Comparison of ENCODE assay signal across 12 cellular contexts in genomic region chr12:109473006-109473405, GRCh38.
"Had no signal": no experiment of that assay in that cellular context is flagged by ENCODE, and none has a peak within 500 bp of the region (broad histone marks: within the 10 kb centered on the region; RNA-seq: fewer than 3 reads in every experiment).

No MANE protein-coding gene starts in this region.

- H3K4me3 ChIP-seq: esophagus squamous epithelium, heart left ventricle had no signal

- H3K9me2 ChIP-seq: SK-N-SH had no signal

- ATAC-seq: heart left ventricle; naive thymus-derived CD4-positive, alpha-beta T cell; T-helper 17 cell; WTC11 had no signal

- H3K4me2 ChIP-seq: SK-N-SH had no signal

- DNase-seq: activated CD4-positive, alpha-beta T cell treated with anti-CD3 and anti-CD28 coated beads for 48 hours; activated naive CD4-positive, alpha-beta T cell treated with anti-CD3 and anti-CD28 coated beads, Interleukin-2, amount 10 ng/mL, durations not matched to agents 7 days and 5 days; dermis blood vessel endothelial cell; esophagus squamous epithelium; foreskin melanocyte; heart left ventricle; naive thymus-derived CD4-positive, alpha-beta T cell; SK-N-SH; stimulated activated CD4-positive, alpha-beta T cell treated with anti-CD3 and anti-CD28 coated beads, Interleukin-15, amount 100 ng/mL, for 24 hours; stimulated activated CD4-positive, alpha-beta T cell treated with anti-CD3 and anti-CD28 coated beads, Interleukin-4, amount 100 ng/mL, for 24 hours; T-helper 17 cell had no signal

- H3K27me3 ChIP-seq: esophagus squamous epithelium, heart left ventricle had no signal

- H3K9me3 ChIP-seq: esophagus squamous epithelium, heart left ventricle, SK-N-SH had no signal

- H3K9ac ChIP-seq: SK-N-SH had no signal
